25 cellular contexts compared by ENCODE assay signal in the genomic region with DNA sequence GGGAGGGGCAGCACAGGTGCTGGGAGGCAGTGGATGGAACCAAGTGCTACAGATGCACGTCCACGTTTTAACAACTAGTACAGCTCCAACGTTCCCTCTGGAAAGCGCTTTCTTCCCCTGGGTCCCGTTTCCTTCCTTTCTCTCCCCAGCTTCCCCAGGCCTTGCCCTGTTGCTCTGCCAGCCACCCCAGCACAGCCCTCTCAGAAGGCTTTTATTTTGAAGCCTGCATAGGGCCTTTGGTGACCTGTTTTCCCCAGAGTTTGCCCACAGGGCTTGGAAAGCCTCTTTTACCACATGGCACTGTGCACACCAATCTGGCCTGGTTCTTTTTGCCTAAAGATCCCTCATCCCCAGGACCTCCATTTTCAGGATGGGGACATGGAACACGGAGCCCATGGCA. TPM values are rescaled to one million over a fixed set of nuclear protein-coding genes. Genes with fewer than 3 reads are reported as not detected.
"Had no signal": no experiment of that assay in that cellular context is flagged by ENCODE, and none has a peak within 500 bp of the region (broad histone marks: within the 10 kb centered on the region; RNA-seq: fewer than 3 reads in every experiment).

No MANE protein-coding gene starts in this region.

- FAIRE-seq: HepG2, RCC 7860 had no signal

- DNase-seq: IMR-90, Kasumi-1, MM.1S, NCI-H1092 treated with DMSO at 0.1 percent for 48 hours, NCI-H1436, NCI-H187, NCI-H2029, NCI-H2081 treated with DMSO at 0.1 percent for 48 hours, NCI-H2171, NCI-H226, NCI-H446, NCI-H510A, NCI-H524 treated with DMSO at 0.1 percent for 48 hours, NCI-H69, NCI-H774, SHP77, SK-N-SH, SW 1271 had no signal

- H3K27ac ChIP-seq: KMS-11, RWPE1 had no signal

- H3K9me3 ChIP-seq: SK-N-SH had no signal

- H3K4me2 ChIP-seq: KMS-11, SK-N-SH had no signal

- ATAC-seq: HepG2 had no signal

- H3K9ac ChIP-seq: KMS-11, SK-N-SH had no signal

RNA-seq across cellular contexts. Expression of gene NCF4, which starts 13.9 kb away (rescaled TPM):
- total RNA-seq: HepG2, HT1080, IMR-90, M059J, SK-MEL-5 had no signal
- polyA plus RNA-seq: HepG2, IMR-90, SK-N-SH had no signal

RNA-seq across cellular contexts. Expression of gene PVALB, which starts 30.1 kb away (rescaled TPM):
- total RNA-seq: HepG2, HT1080, IMR-90, M059J, SK-MEL-5 had no signal
- polyA plus RNA-seq: HepG2, IMR-90, SK-N-SH had no signal
